8 cellular contexts compared by ENCODE assay signal in genomic region chr19:44741841-44742352, GRCh38. TPM values are rescaled to one million over a fixed set of nuclear protein-coding genes. Genes with fewer than 3 reads are reported as not detected.
DNase-seq lines count a peak whose midpoint lies in the region; ATAC-seq, FAIRE-seq and TF ChIP-seq lines count a peak whose summit lies in the region.

No MANE protein-coding gene starts in this region.

- H3K4me3 ChIP-seq in BLaER1 treated with 17β-estradiol and CSF1 and Interleukin-3, amounts not matched to agents 10 nM and 100 nM: peak overlapping the region in 6 of 10 experiments; percentile 20 to 36 (median 27); a peak in 6 of 20 replicates
- no peak overlapping the region for H3K4me3 ChIP-seq in H1 (ENCODE audit: extremely low read depth in 1 of 4, insufficient read depth in 2 of 4, low read depth in 3 of 4, low read length in 4 of 4)
- peak overlapping the region; percentile 10 for H3K4me3 ChIP-seq in thoracic aorta

- peak overlapping the region; percentile 78; the same call in 1 of the 2 replicates for H2BK5ac ChIP-seq in H1 (ENCODE audit: low read depth, low read length)

- H3K27ac ChIP-seq in BLaER1 treated with 17β-estradiol and CSF1 and Interleukin-3, amounts not matched to agents 10 nM and 100 nM: peak overlapping the region; percentile 79 to 99 (median 92)
- H3K27ac ChIP-seq in H1 (ENCODE audit: low read depth, low read length) (no peak overlapping the region), thoracic aorta (peak overlapping the region; percentile 67 to 85)

- peak overlapping the region; percentile 62; the same call in 1 of the 2 replicates for H4K8ac ChIP-seq in H1 (ENCODE audit: extremely low read depth, insufficient read depth, low read length)

- CTCF ChIA-PET in H1 (lab: Charles Lee; ENCODE audit: partially characterized antibody): interaction anchor here (0.9 to 9.4 kb wide), 8 partner anchors 10 to 104 kb away, joined by 3 to 91 read pairs (median 7); partner anchors contain the start of gene NECTIN2

- TF ChIP-seq CTCF in H1 (IDR thresholded peaks at IDR 0.05; ENCODE audit: control extremely low read depth in 1 of 3, insufficient read depth in 1 of 3, low read depth in 1 of 3, low read length in 3 of 3) (no peak), thoracic aorta (IDR thresholded peaks at IDR 0.05) (no peak)

- no peak overlapping the region for H2AK5ac ChIP-seq in H1 (ENCODE audit: low read depth, low read length)

- H4K91ac ChIP-seq in H1 (replicated peaks; ENCODE audit: insufficient read length, low read length): peak overlapping the region; percentile 61

- peak overlapping the region; percentile 80; the same call in 1 of the 2 replicates for H2BK20ac ChIP-seq in H1 (ENCODE audit: low read length)

- H3K79me2 ChIP-seq in H1 (ENCODE audit: control insufficient read depth in 1 of 2, insufficient read depth in 2 of 2, low read length in 2 of 2): no peaks in the 10 kb centered on the region

- H2AFZ ChIP-seq in H1 (ENCODE audit: low read length): peak overlapping the region; percentile 40; the same call in 1 of the 2 replicates

- H3K4me2 ChIP-seq in BLaER1 treated with 17β-estradiol and CSF1 and Interleukin-3, amounts not matched to agents 10 nM and 100 nM: peak overlapping the region; percentile 75 to 99 (median 92)
- 0 out of 4 replicates have a peak overlapping the region, but pooled peaks of 1 of the 2 experiments have one; percentile 33 for H3K4me2 ChIP-seq in H1 (ENCODE audit: insufficient read depth in 1 of 2, low read depth in 2 of 2, low read length in 2 of 2)

- TF ChIP-seq RAD21 in H1 (IDR thresholded peaks at IDR 0.05 in 1 of 2, conservative IDR thresholded peaks at IDR 0.05 in 1 of 2; ENCODE audit: low read depth in 2 of 2, low read length in 2 of 2): no peak

- H3K27me3 ChIP-seq in BLaER1 treated with 17β-estradiol and CSF1 and Interleukin-3, amounts not matched to agents 10 nM and 100 nM: no peaks in the 10 kb centered on the region
- H3K27me3 ChIP-seq in H1 (replicated peaks in 1 of 4; ENCODE audit: control insufficient read depth in 3 of 4, extremely low read depth in 1 of 4, insufficient read depth in 3 of 4, low read length in 3 of 4) (peaks cover 6 to 20% (median 15%) of the 10 kb centered on the region in 4 experiments), thoracic aorta (replicated peaks; ENCODE audit: insufficient read depth) (no peaks in the 10 kb centered on the region)

- no peak overlapping the region for H3K23ac ChIP-seq in H1 (ENCODE audit: insufficient read length)

- H3K18ac ChIP-seq in H1 (ENCODE audit: extremely low read depth, low read length): no peak overlapping the region; the same call in 1 of the 2 replicates

- peak overlapping the region; percentile 65 to 84 (median 79) for H3K9ac ChIP-seq in BLaER1 treated with 17β-estradiol and CSF1 and Interleukin-3, amounts not matched to agents 10 nM and 100 nM
- no peak overlapping the region for H3K9ac ChIP-seq in H1 (replicated peaks in 1 of 4; ENCODE audit: extremely low read depth in 1 of 4, low read depth in 3 of 4, low read length in 3 of 4)

- no peak overlapping the region for H3K56ac ChIP-seq in H1 (replicated peaks; ENCODE audit: insufficient read length, low read depth, low read length)

- POLR2A ChIA-PET in H1 (lab: Charles Lee; ENCODE audit: partially characterized antibody): no interaction called here

- no peak for TF ChIP-seq POLR2A in H1 (IDR thresholded peaks at IDR 0.05; ENCODE audit: control extremely low read depth in 1 of 2, low read depth in 2 of 2, low read length in 2 of 2)

- H2BK15ac ChIP-seq in H1 (ENCODE audit: low read length): no peak overlapping the region

- no peak overlapping the region for H3K4ac ChIP-seq in H1 (replicated peaks; ENCODE audit: insufficient read length, low read depth, low read length)

- ATAC-seq in thoracic aorta (ENCODE audit: insufficient number of reproducible peaks, low FRiP score, low read depth): peak; percentile 89
- no peak for ATAC-seq in HG02678 (IDR thresholded peaks at IDR 0.05; ENCODE audit: unreplicated experiment)

- 0 out of 2 replicates have a peak overlapping the region, but pooled peaks have one; percentile 68 for H2BK12ac ChIP-seq in H1 (ENCODE audit: low read depth, low read length)

- no peak for FAIRE-seq in H1 (lab: Jason Lieb, UNC)

- H3K23me2 ChIP-seq in H1 (ENCODE audit: low read depth, low read length): peaks cover 3% of the 10 kb centered on the region; the same call in 1 of the 2 replicates

- H3K79me1 ChIP-seq in H1 (ENCODE audit: low read depth, low read length): no peaks in the 10 kb centered on the region

- 55% methylated on average over 9 of the region's 13 CpGs; no CpG with 5 or more reads in 1 of the 2 experiments for WGBS in H1 (ENCODE audit: extremely low coverage in 1 of 2, insufficient coverage in 1 of 2, insufficient read length in 1 of 2, insufficient replicate concordance in 2 of 2, low coverage in 1 of 2, low lambda C conversion rate in 2 of 2, missing lambda C conversion rate in 1 of 2), 2 experiments

- TF ChIP-seq EP300 in H1 (IDR thresholded peaks at IDR 0.05; ENCODE audit: borderline replicate concordance in 1 of 2, low read depth in 2 of 2, low read length in 2 of 2): no peak

- peak; percentile 100 for DNase-seq in HS-27A (ENCODE audit: low read depth)
- peak; percentile 85 for DNase-seq in SHP77 treated with DMSO at 0.1 percent for 48 hours (lab: John Stamatoyannopoulos, UW)
- no peak for DNase-seq in H1 (ENCODE audit: low read depth in 1 of 2, low spot score in 2 of 2)
- peak; percentile 97 for DNase-seq in medulla oblongata (ENCODE audit: extremely low spot score)
- peak; percentile 96 for DNase-seq in thoracic aorta (ENCODE audit: low spot score)
- no peak for DNase-seq in effector CD4-positive, alpha-beta T cell

- no peak overlapping the region for H2BK120ac ChIP-seq in H1 (replicated peaks; ENCODE audit: low read depth, low read length)

- H3K9me3 ChIP-seq in BLaER1 treated with 17β-estradiol and CSF1 and Interleukin-3, amounts not matched to agents 10 nM and 100 nM (replicated peaks in 1 of 11): no peaks in the 10 kb centered on the region
- H3K9me3 ChIP-seq in H1 (ENCODE audit: insufficient read depth in 2 of 2, low read depth in 1 of 2, low read length in 1 of 2): no peaks in the 10 kb centered on the region
- no peaks in the 10 kb centered on the region for H3K9me3 ChIP-seq in thoracic aorta

- H3K4me1 ChIP-seq in BLaER1 treated with 17β-estradiol and CSF1 and Interleukin-3, amounts not matched to agents 10 nM and 100 nM: peaks cover 51 to 99% (median 96%) of the 10 kb centered on the region in 10 experiments
- H3K4me1 ChIP-seq in H1 (replicated peaks in 1 of 4; ENCODE audit: control insufficient read depth in 3 of 4, insufficient read depth in 4 of 4, low read length in 3 of 4): peaks cover 0 to 4% (median 2%) of the 10 kb centered on the region in 4 experiments; a peak in 4 of 7 replicates
- H3K4me1 ChIP-seq in thoracic aorta (ENCODE audit: control insufficient read depth in 1 of 2, low read depth in 2 of 2): peaks cover 50 to 80% of the 10 kb centered on the region in 2 donors

- no peak overlapping the region for H3K14ac ChIP-seq in H1 (ENCODE audit: insufficient read length)

- no peaks in the 10 kb centered on the region for H4K20me1 ChIP-seq in BLaER1 treated with 17β-estradiol and CSF1 and Interleukin-3, amounts not matched to agents 10 nM and 100 nM
- H4K20me1 ChIP-seq in H1 (replicated peaks in 1 of 2; ENCODE audit: control insufficient read depth in 1 of 2, insufficient read depth in 2 of 2, low read length in 2 of 2): no peaks in the 10 kb centered on the region

- H3K36me3 ChIP-seq in BLaER1 treated with 17β-estradiol and CSF1 and Interleukin-3, amounts not matched to agents 10 nM and 100 nM: no peaks in the 10 kb centered on the region
- H3K36me3 ChIP-seq in H1 (ENCODE audit: control insufficient read depth in 2 of 4, insufficient read depth in 4 of 4, low read length in 3 of 4): no peaks in the 10 kb centered on the region
- no peaks in the 10 kb centered on the region for H3K36me3 ChIP-seq in thoracic aorta

- no peak overlapping the region for H4K5ac ChIP-seq in H1 (ENCODE audit: insufficient read length, low read depth, low read length)

TF ChIP-seq in H1, 55 proteins besides CTCF, POLR2A, EP300 and RAD21 (continues in another document):
- TF ChIP-seq CEBPB (IDR thresholded peaks at IDR 0.05; ENCODE audit: low read depth, low read length) (peak; percentile 97), BACH1 (IDR thresholded peaks at IDR 0.05; ENCODE audit: low read length) (peak; percentile 60), POU5F1 (IDR thresholded peaks at IDR 0.05; ENCODE audit: low read depth, low read length) (no peak)

RNA-seq across cellular contexts. Expression of gene BCL3, which starts 6.6 kb away (rescaled TPM):
- total RNA-seq in H1 (2021; fragmentation: NEBNext Ultra II Directional; extraction: Animal tissue kit (Norgen Biotek cat#: 25700)): 1.7 and 2.4 TPM in 2 replicates
- polyA plus RNA-seq in H1 (2011; rRNA removed): 0.88 and 3.0 TPM in 2 replicates
- polyA plus RNA-seq in H1 (2011; cell fraction: cytosol; rRNA removed): 1.5 TPM
- polyA plus RNA-seq in H1 (2011; cell fraction: nucleus; rRNA removed): 2.2 TPM
- polyA plus RNA-seq in H1 (2012, experiment 1 of 2): 1.7 to 3.7 TPM (median 2.5 TPM) in 4 replicates
- 2.0 TPM for polyA plus RNA-seq in H1 (2012, experiment 2 of 2)
- polyA plus RNA-seq in H1 (2013, experiment 1 of 2): 2.5 TPM
- polyA plus RNA-seq in H1 (2013, experiment 2 of 2): 3.0 TPM
- 0.24 and 0.28 TPM in 2 replicates for polyA minus RNA-seq in H1 (2011; rRNA and poly(A)+ RNA removed)
- 2.6 TPM for polyA minus RNA-seq in H1 (2011; cell fraction: cytosol; rRNA and poly(A)+ RNA removed)
- polyA minus RNA-seq in H1 (2011; cell fraction: nucleus; rRNA and poly(A)+ RNA removed): 1.2 TPM
- total RNA-seq in thoracic aorta: 10 to 100 TPM; 43.1 to 77.9 TPM

RNA-seq across cellular contexts. Expression of gene CBLC, which starts 35.8 kb away (rescaled TPM):
- total RNA-seq in H1 (2021; fragmentation: NEBNext Ultra II Directional; extraction: Animal tissue kit (Norgen Biotek cat#: 25700)): 17.4 and 19.2 TPM in 2 replicates
- 35.7 and 53.4 TPM in 2 replicates for polyA plus RNA-seq in H1 (2011; rRNA removed)
- polyA plus RNA-seq in H1 (2011; cell fraction: cytosol; rRNA removed): 29.6 TPM
- polyA plus RNA-seq in H1 (2011; cell fraction: nucleus; rRNA removed): 73.8 TPM
- polyA plus RNA-seq in H1 (2012, experiment 1 of 2): 10.4 to 27.8 TPM (median 20.4 TPM) in 4 replicates
- 14.5 TPM for polyA plus RNA-seq in H1 (2012, experiment 2 of 2)
- 15.0 TPM for polyA plus RNA-seq in H1 (2013, experiment 1 of 2)
- 13.7 TPM for polyA plus RNA-seq in H1 (2013, experiment 2 of 2)
- polyA minus RNA-seq in H1 (2011; rRNA and poly(A)+ RNA removed): 20.2 and 26.7 TPM in 2 replicates
- polyA minus RNA-seq in H1 (2011; cell fraction: cytosol; rRNA and poly(A)+ RNA removed): 23.1 TPM
- polyA minus RNA-seq in H1 (2011; cell fraction: nucleus; rRNA and poly(A)+ RNA removed): 37.0 TPM
- under 1 TPM in 1 of 2 donors, not detected in 1; 0.42 TPM for total RNA-seq in thoracic aorta

RNA-seq across cellular contexts. Expression of gene CEACAM16, which starts 42.9 kb away (rescaled TPM):
- not detected in 2 replicates for total RNA-seq in H1 (2021; fragmentation: NEBNext Ultra II Directional; extraction: Animal tissue kit (Norgen Biotek cat#: 25700))
- polyA plus RNA-seq in H1 (2011; rRNA removed): not detected in 2 replicates
- not detected for polyA plus RNA-seq in H1 (2011; cell fraction: cytosol; rRNA removed)
- not detected for polyA plus RNA-seq in H1 (2011; cell fraction: nucleus; rRNA removed)
- not detected in 4 replicates for polyA plus RNA-seq in H1 (2012, experiment 1 of 2)
- not detected for polyA plus RNA-seq in H1 (2012, experiment 2 of 2)
- polyA plus RNA-seq in H1 (2013, experiment 1 of 2): not detected
- polyA plus RNA-seq in H1 (2013, experiment 2 of 2): not detected
- not detected in 2 replicates for polyA minus RNA-seq in H1 (2011; rRNA and poly(A)+ RNA removed)
- not detected for polyA minus RNA-seq in H1 (2011; cell fraction: cytosol; rRNA and poly(A)+ RNA removed)
- not detected for polyA minus RNA-seq in H1 (2011; cell fraction: nucleus; rRNA and poly(A)+ RNA removed)
- total RNA-seq in thoracic aorta: not detected

Comparison
In these comparisons a context has a peak if more than half of its experiments do, and no peak if none do; other contexts are left out.
1. H3K4me3 ChIP-seq: peak in BLaER1 treated with 17β-estradiol and CSF1 and Interleukin-3, amounts not matched to agents 10 nM and 100 nM (6 of 10) and thoracic aorta (single experiment); none in H1 (0 of 4).
2. H3K9ac ChIP-seq: peak in BLaER1 treated with 17β-estradiol and CSF1 and Interleukin-3, amounts not matched to agents 10 nM and 100 nM (11 of 11); none in H1 (0 of 4).
3. DNase-seq: peak in HS-27A (single experiment), SHP77 treated with DMSO at 0.1 percent for 48 hours (single experiment), medulla oblongata (single experiment) and thoracic aorta (single experiment); none in H1 (0 of 2) and effector CD4-positive, alpha-beta T cell (single experiment).
4. RNA of gene BCL3, which starts 6.6 kb away (total RNA-seq): 43.1 to 77.9 TPM in thoracic aorta; 1.7 to 2.4 TPM in H1; every median in the first group is over 10 times any median in the second.
5. RNA of gene CBLC, which starts 35.8 kb away (total RNA-seq): 17.4 to 19.2 TPM in H1; 0.42 TPM in thoracic aorta; every median in the first group is over 10 times any median in the second.